In genomic region chr17:31190351-31190750, GRCh38 we compare ENCODE assay signal across 26 cellular contexts.
DNase-seq lines count a peak whose midpoint lies in the region; ATAC-seq, FAIRE-seq and TF ChIP-seq lines count a peak whose summit lies in the region.
"Had no signal": no experiment of that assay in that cellular context is flagged by ENCODE, and none has a peak within 500 bp of the region (broad histone marks: within the 10 kb centered on the region; RNA-seq: fewer than 3 reads in every experiment).

No MANE protein-coding gene starts in this region.

- H2BK5ac ChIP-seq in IMR-90 (ENCODE audit: low read depth, low read length, poor library complexity, severe bottlenecking) = peak overlapping the region; percentile 39

- H2AK9ac ChIP-seq in IMR-90 (replicated peaks; ENCODE audit: low read depth, low read length, poor library complexity) = no peak overlapping the region

- in situ Hi-C loops in IMR-90 (cut with MboI; ENCODE audit: low sequenced_read_pairs) = no loop called here
- in situ Hi-C loops in ACHN (cut with HindIII; ENCODE audit: low pct_ligation_motif_present, low pct_unique_long_range_greater_than_20kb, low sequenced_read_pairs) = no loop called here

- DNase-seq in AG20443 (ENCODE audit: low spot score) (peak; percentile 6), IMR-90 (peak; percentile 4), bronchial epithelial cell (ENCODE audit: low read depth) (peak; percentile 8), kidney glomerular epithelial cell (lab: John Stamatoyannopoulos, UW) (peak; percentile 34), iPS-NIHi11 (ENCODE audit: low spot score) (no peak), ACHN (no peak)
- no peak for DNase-seq in effector memory CD4-positive, alpha-beta T cell
- DNase-seq: activated CD4-positive, alpha-beta T cell treated with anti-CD3 and anti-CD28 coated beads, Interleukin-2, amount 50 U/mL, for 48 hours; activated naive CD4-positive, alpha-beta T cell treated with anti-CD3 and anti-CD28 coated beads, Interleukin-2, amount 50 U/mL, for 16 hours; aorta; BE2C; CD8-positive, alpha-beta memory T cell; central memory CD4-positive, alpha-beta T cell; head of caudate nucleus; NCI-H1105; NCI-H1930; pancreas; right cardiac atrium; SJCRH30; stimulated activated CD4-positive, alpha-beta T cell treated with anti-CD3 and anti-CD28 coated beads, Interleukin-12 subunit alpha, Interleukin-12 subunit beta, amount 100 ng/mL, for 4 hours; stimulated activated CD4-positive, alpha-beta T cell treated with anti-CD3 and anti-CD28 coated beads, Interleukin-4, amount 100 ng/mL, for 1 hour; T-helper 1 cell had no signal

- H3K27ac ChIP-seq in IMR-90 (ENCODE audit: insufficient read depth, low read length) = no peak overlapping the region
- H3K27ac ChIP-seq in effector memory CD4-positive, alpha-beta T cell (ENCODE audit: insufficient read depth, low read length, poor library complexity, severe bottlenecking) = no peak overlapping the region
- H3K27ac ChIP-seq: epithelial cell of prostate, pancreas, SJCRH30 had no signal

- H3K79me1 ChIP-seq in IMR-90 (ENCODE audit: low read depth in 1 of 2, low read length in 2 of 2) = peaks cover 15 to 28% of the 10 kb centered on the region in 2 experiments

- no peak overlapping the region for H4K5ac ChIP-seq in IMR-90 (ENCODE audit: low read depth, low read length)

- no peak overlapping the region for H4K8ac ChIP-seq in IMR-90 (ENCODE audit: low read depth in 2 of 2, low read length in 2 of 2)

- H3K4me3 ChIP-seq in IMR-90 (ENCODE audit: insufficient read depth, low read depth, low read length) = no peak overlapping the region
- H3K4me3 ChIP-seq in bronchial epithelial cell (ENCODE audit: low read depth, low read length) = no peak overlapping the region
- no peak overlapping the region for H3K4me3 ChIP-seq in effector memory CD4-positive, alpha-beta T cell (ENCODE audit: insufficient read depth, low read depth, low read length, poor library complexity, severe bottlenecking)
- H3K4me3 ChIP-seq: pancreas, SJCRH30 had no signal

- TF ChIP-seq CTCF in IMR-90 (conservative IDR thresholded peaks at IDR 0.05; ENCODE audit: low read depth, low read length) (no peak), bronchial epithelial cell (IDR thresholded peaks at IDR 0.05; ENCODE audit: insufficient read depth, low read length, severe bottlenecking) (no peak)

- no peak for FAIRE-seq in bronchial epithelial cell (lab: Jason Lieb, UNC)

- no peaks in the 10 kb centered on the region; the same call in 1 of the 2 replicates for H4K20me1 ChIP-seq in IMR-90 (ENCODE audit: insufficient read depth, low read length)

- no peak overlapping the region for H3K23ac ChIP-seq in IMR-90 (ENCODE audit: low read depth, low read length)

- ATAC-seq in IMR-90 (ENCODE audit: low read depth) (peak; percentile 62), GM21423 (IDR thresholded peaks at IDR 0.05; ENCODE audit: unreplicated experiment) (no peak)
- ATAC-seq: activated CD4-positive, CD25-positive, alpha-beta regulatory T cell treated with anti-CD3 and anti-CD28 coated beads, Interleukin-2, amount 50 U/mL, for 24 hours; activated T-helper 17 cell treated with anti-CD3 and anti-CD28 coated beads, Interleukin-2, amount 50 U/mL, for 72 hours; right cardiac atrium had no signal

- H3K4ac ChIP-seq in IMR-90 (ENCODE audit: low read depth, low read length) = no peak overlapping the region

- CTCF ChIA-PET in IMR-90 (lab: Yijun Ruan, JAX) = interaction anchor here (0.6 kb wide), 1 partner anchor 183 kb away, joined by 4 read pairs; no protein-coding TSS in a partner anchor

- H3K27me3 ChIP-seq in IMR-90 (ENCODE audit: control insufficient read depth, insufficient read depth, low read length) (no peaks in the 10 kb centered on the region), bronchial epithelial cell (ENCODE audit: control insufficient read depth, insufficient read depth, low read length) (no peaks in the 10 kb centered on the region)
- no peaks in the 10 kb centered on the region for H3K27me3 ChIP-seq in effector memory CD4-positive, alpha-beta T cell (replicated peaks; ENCODE audit: control insufficient read depth, insufficient read depth, low read length, poor library complexity, severe bottlenecking)
- H3K27me3 ChIP-seq: BE2C, pancreas, SJCRH30 had no signal

- no peak overlapping the region for H2BK120ac ChIP-seq in IMR-90 (ENCODE audit: low read depth, low read length)

- peaks cover 20% of the 10 kb centered on the region for H3K36me3 ChIP-seq in IMR-90 (ENCODE audit: control insufficient read depth, insufficient read depth, low read length)
- H3K36me3 ChIP-seq in bronchial epithelial cell (ENCODE audit: control insufficient read depth, insufficient read depth, low read length) = no peaks in the 10 kb centered on the region
- H3K36me3 ChIP-seq in effector memory CD4-positive, alpha-beta T cell (ENCODE audit: control insufficient read depth, insufficient read depth, low read length) = no peaks in the 10 kb centered on the region
- H3K36me3 ChIP-seq: BE2C, pancreas had no signal

- H2AK5ac ChIP-seq in IMR-90 (ENCODE audit: low read depth, low read length) = no peak overlapping the region

- H3K56ac ChIP-seq in IMR-90 (ENCODE audit: extremely low read depth, insufficient read depth, low read length) = no peak overlapping the region

- intact Hi-C loops in IMR-90 (cut with micrococcal nuclease) = no loop called here

- H3K4me2 ChIP-seq in IMR-90 (ENCODE audit: low read depth, low read length) = no peak overlapping the region

- no peak overlapping the region for H2AFZ ChIP-seq in IMR-90 (replicated peaks; ENCODE audit: low read length, poor library complexity)

- no peak for TF ChIP-seq POLR2A in IMR-90 (IDR thresholded peaks at IDR 0.05; ENCODE audit: low read depth, low read length)

- no peak overlapping the region for H3K14ac ChIP-seq in IMR-90 (replicated peaks; ENCODE audit: low read depth, low read length)

- H2BK20ac ChIP-seq in IMR-90 (ENCODE audit: low read depth, low read length) = no peak overlapping the region

- no peak for TF ChIP-seq RAD21 in IMR-90 (IDR thresholded peaks at IDR 0.05; ENCODE audit: low read length)

- no CpG with 5 or more reads among the region's 2 CpGs for WGBS in IMR-90 (ENCODE audit: extremely low coverage in 2 of 2, insufficient read length in 1 of 2), 2 experiments

- H3K9ac ChIP-seq in IMR-90 (ENCODE audit: low read depth, low read length) = no peak overlapping the region

- POLR2A ChIA-PET in IMR-90 (lab: Charles Lee; ENCODE audit: unreplicated experiment) = interaction anchor here (0.6 kb wide), 2 partner anchors 31 to 708 kb away, joined by 4 read pairs; no protein-coding TSS in a partner anchor

- BruUV-seq in IMR-90 (replicated peaks; lab: Mats Ljungman, UMichigan) = no TSS peak

- H2BK15ac ChIP-seq in IMR-90 (ENCODE audit: low read depth, low read length) = no peak overlapping the region

- dilution Hi-C loops in IMR-90 (cut with HindIII; ENCODE audit: low sequenced_read_pairs, unreplicated experiment) = no loop called here

- H3K18ac ChIP-seq in IMR-90 (ENCODE audit: low read depth, low read length) = no peak overlapping the region

- H3K9me3 ChIP-seq in IMR-90 (ENCODE audit: control insufficient read depth, insufficient read depth, low read length) = no peaks in the 10 kb centered on the region
- H3K9me3 ChIP-seq in effector memory CD4-positive, alpha-beta T cell (ENCODE audit: control insufficient read depth, low read length) = no peaks in the 10 kb centered on the region
- H3K9me3 ChIP-seq: BE2C, pancreas had no signal

- no peak overlapping the region for H4K91ac ChIP-seq in IMR-90 (ENCODE audit: insufficient read depth, low read depth, low read length)

- no peaks in the 10 kb centered on the region for H3K4me1 ChIP-seq in IMR-90 (ENCODE audit: control insufficient read depth, insufficient read depth, low read length)
- no peaks in the 10 kb centered on the region for H3K4me1 ChIP-seq in effector memory CD4-positive, alpha-beta T cell (ENCODE audit: control insufficient read depth, insufficient read depth, low read length, poor library complexity, severe bottlenecking)
- H3K4me1 ChIP-seq: BE2C, pancreas had no signal

- peaks cover 8% of the 10 kb centered on the region for H3K9me1 ChIP-seq in IMR-90 (ENCODE audit: insufficient read depth, low read length)

TF ChIP-seq in IMR-90, 13 proteins besides CTCF, POLR2A, EP300 and RAD21:
- TF ChIP-seq FOS (IDR thresholded peaks at IDR 0.05; ENCODE audit: low read depth, low read length) (no peak), MXI1 (IDR thresholded peaks at IDR 0.05; ENCODE audit: borderline replicate concordance, low read depth, low read length) (no peak), BHLHE40 (IDR thresholded peaks at IDR 0.05; ENCODE audit: low read depth, low read length) (no peak), USF2 (IDR thresholded peaks at IDR 0.05; ENCODE audit: low read depth, low read length) (no peak), RFX5 (IDR thresholded peaks at IDR 0.05; ENCODE audit: low read depth, low read length) (no peak), NFE2L2 (IDR thresholded peaks at IDR 0.05; ENCODE audit: low read depth, low read length) (no peak), CHD1 (IDR thresholded peaks at IDR 0.05; ENCODE audit: low read depth, low read length) (no peak), MAZ (IDR thresholded peaks at IDR 0.05; ENCODE audit: borderline replicate concordance, low read depth, low read length) (no peak), RCOR1 (IDR thresholded peaks at IDR 0.05; ENCODE audit: insufficient replicate concordance, low read length) (no peak), MAFK (IDR thresholded peaks at IDR 0.05; ENCODE audit: low read depth, low read length) (no peak), CEBPB (IDR thresholded peaks at IDR 0.05; ENCODE audit: low read depth, low read length) (no peak), SMC3 (IDR thresholded peaks at IDR 0.05; ENCODE audit: low read depth, low read length) (no peak)
- TF ChIP-seq, protein P1, sequence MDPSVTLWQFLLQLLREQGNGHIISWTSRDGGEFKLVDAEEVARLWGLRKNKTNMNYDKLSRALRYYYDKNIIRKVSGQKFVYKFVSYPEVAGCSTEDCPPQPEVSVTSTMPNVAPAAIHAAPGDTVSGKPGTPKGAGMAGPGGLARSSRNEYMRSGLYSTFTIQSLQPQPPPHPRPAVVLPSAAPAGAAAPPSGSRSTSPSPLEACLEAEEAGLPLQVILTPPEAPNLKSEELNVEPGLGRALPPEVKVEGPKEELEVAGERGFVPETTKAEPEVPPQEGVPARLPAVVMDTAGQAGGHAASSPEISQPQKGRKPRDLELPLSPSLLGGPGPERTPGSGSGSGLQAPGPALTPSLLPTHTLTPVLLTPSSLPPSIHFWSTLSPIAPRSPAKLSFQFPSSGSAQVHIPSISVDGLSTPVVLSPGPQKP (IDR thresholded peaks at IDR 0.05; ENCODE audit: borderline replicate concordance, low read depth, low read length) = no peak

Comparison
In these comparisons a context has a peak if more than half of its experiments do, and no peak if none do; other contexts are left out.
1. DNase-seq: peak in AG20443 (single experiment), IMR-90 (single experiment), bronchial epithelial cell (single experiment) and kidney glomerular epithelial cell (single experiment); none in iPS-NIHi11 (single experiment), effector memory CD4-positive, alpha-beta T cell (0 of 3) and ACHN (single experiment).